In genomic region chr1:239963861-239964260, GRCh38 we compare ENCODE assay signal across 30 cellular contexts.
"Had no signal": no experiment of that assay in that cellular context is flagged by ENCODE, and none has a peak within 500 bp of the region (broad histone marks: within the 10 kb centered on the region; RNA-seq: fewer than 3 reads in every experiment).

No MANE protein-coding gene starts in this region.

- DNase-seq: activated CD4-positive, alpha-beta memory T cell treated with anti-CD3 and anti-CD28 coated beads for 36 hours; activated CD4-positive, alpha-beta T cell treated with anti-CD3 and anti-CD28 coated beads for 36 hours; activated CD4-positive, alpha-beta T cell treated with anti-CD3 and anti-CD28 coated beads, Interleukin-2, amount 10 ng/mL, durations not matched to agents 24 days and 14 days; activated CD4-positive, CD25-positive, alpha-beta regulatory T cell; activated CD4-positive, CD25-positive, alpha-beta regulatory T cell treated with anti-CD3 and anti-CD28 coated beads, Interleukin-2, amount 50 U/mL, for 72 hours; activated CD8-positive, alpha-beta memory T cell treated with anti-CD3 and anti-CD28 coated beads, Interleukin-2, amount 10 ng/mL, durations not matched to agents 7 days and 5 days; activated CD8-positive, alpha-beta memory T cell treated with anti-CD3 and anti-CD28 coated beads, Interleukin-2, amount 50 U/mL, for 4 hours; activated CD8-positive, alpha-beta T cell treated with anti-CD3 and anti-CD28 coated beads, Interleukin-2, amount 10 ng/mL, durations not matched to agents 7 days and 5 days; activated effector memory CD4-positive, alpha-beta T cell treated with anti-CD3 and anti-CD28 coated beads, Interleukin-2, amount 50 U/mL, for 16 hours; activated naive CD4-positive, alpha-beta T cell treated with anti-CD3 and anti-CD28 coated beads for 36 hours; activated naive CD8-positive, alpha-beta T cell treated with anti-CD3 and anti-CD28 coated beads for 36 hours; activated naive CD8-positive, alpha-beta T cell treated with anti-CD3 and anti-CD28 coated beads, Interleukin-2, amount 50 U/mL, for 24 hours; activated T-cell treated with anti-CD3 and anti-CD28 coated beads, Interleukin-2, amount 50 U/mL, for 1 hour; activated T-cell treated with anti-CD3 and anti-CD28 coated beads, Interleukin-2, amount 50 U/mL, for 48 hours; adrenal gland; amygdala; aorta; body of pancreas; caudate nucleus; effector CD8-positive, alpha-beta T cell; foreskin fibroblast; head of caudate nucleus; T-helper 1 cell; T-helper 17 cell; T1000 had no signal

- H3K4me1 Mint-ChIP-seq: activated CD4-positive, alpha-beta T cell treated with anti-CD3 and anti-CD28 coated beads for 36 hours; activated CD4-positive, alpha-beta T cell treated with anti-CD3 and anti-CD28 coated beads, Interleukin-2, amount 10 ng/mL, durations not matched to agents 24 days and 14 days; activated CD8-positive, alpha-beta memory T cell treated with anti-CD3 and anti-CD28 coated beads, Interleukin-2, amount 10 ng/mL, durations not matched to agents 7 days and 5 days; activated naive CD4-positive, alpha-beta T cell treated with anti-CD3 and anti-CD28 coated beads, Interleukin-2, amount 50 U/mL, for 24 hours; activated naive CD8-positive, alpha-beta T cell treated with anti-CD3 and anti-CD28 coated beads for 36 hours; activated naive CD8-positive, alpha-beta T cell treated with anti-CD3 and anti-CD28 coated beads, Interleukin-2, amount 50 U/mL, for 24 hours had no signal

- H3K4me1 ChIP-seq: adrenal gland, body of pancreas had no signal

- H3K9me3 Mint-ChIP-seq: activated CD4-positive, alpha-beta memory T cell treated with anti-CD3 and anti-CD28 coated beads for 36 hours; activated CD4-positive, alpha-beta T cell treated with anti-CD3 and anti-CD28 coated beads, Interleukin-2, amount 10 ng/mL, durations not matched to agents 24 days and 14 days; activated naive CD4-positive, alpha-beta T cell treated with anti-CD3 and anti-CD28 coated beads for 36 hours; activated naive CD4-positive, alpha-beta T cell treated with anti-CD3 and anti-CD28 coated beads, Interleukin-2, amount 50 U/mL, for 24 hours; activated naive CD8-positive, alpha-beta T cell treated with anti-CD3 and anti-CD28 coated beads for 36 hours; activated naive CD8-positive, alpha-beta T cell treated with anti-CD3 and anti-CD28 coated beads, Interleukin-2, amount 50 U/mL, for 24 hours; activated T-helper 1 cell treated with anti-CD3 and anti-CD28 coated beads, Interleukin-12 subunit alpha, Interleukin-12 subunit beta, Interleukin-2, Interleukin-4 antibody, amounts not matched to agents 30 ng/mL and 10 ng/mL and 1 ng/mL, durations not matched to agents 14 hours and 24 hours and 36 hours; activated T-helper 2 cell treated with anti-CD3 and anti-CD28 coated beads, Interferon-gamma antibody, Interleukin-2, Interleukin-4, amounts not matched to agents 10 μg/mL and 5 μg/mL and 100 μg/mL, durations not matched to agents 14 hours and 24 hours and 36 hours; T-helper 2 cell treated with Interferon-gamma antibody and Interleukin-4, amounts not matched to agents 5 μg/mL and 100 μg/mL, for 36 hours had no signal

- H3K27me3 ChIP-seq: adrenal gland, body of pancreas had no signal

- H3K9me3 ChIP-seq: adrenal gland, body of pancreas had no signal

- ATAC-seq: activated CD4-positive, alpha-beta T cell treated with anti-CD3 and anti-CD28 coated beads for 36 hours; activated CD8-positive, alpha-beta memory T cell treated with anti-CD3 and anti-CD28 coated beads, Interleukin-2, amount 10 ng/mL, durations not matched to agents 7 days and 5 days; activated CD8-positive, alpha-beta T cell treated with anti-CD3 and anti-CD28 coated beads, Interleukin-2, amount 10 ng/mL, durations not matched to agents 7 days and 5 days; activated naive CD8-positive, alpha-beta T cell treated with anti-CD3 and anti-CD28 coated beads, Interleukin-2, amount 50 U/mL, for 24 hours; body of pancreas; T-helper 17 cell had no signal

- H3K36me3 Mint-ChIP-seq: activated CD4-positive, alpha-beta memory T cell treated with anti-CD3 and anti-CD28 coated beads for 36 hours; activated CD8-positive, alpha-beta memory T cell treated with anti-CD3 and anti-CD28 coated beads, Interleukin-2, amount 10 ng/mL, durations not matched to agents 7 days and 5 days; activated naive CD4-positive, alpha-beta T cell treated with anti-CD3 and anti-CD28 coated beads, Interleukin-2, amount 50 U/mL, for 24 hours; activated naive CD8-positive, alpha-beta T cell treated with anti-CD3 and anti-CD28 coated beads for 36 hours had no signal

- H3K27ac ChIP-seq: adrenal gland, body of pancreas, epithelial cell of prostate had no signal

- H3K36me3 ChIP-seq: adrenal gland had no signal

- H3K4me3 Mint-ChIP-seq: activated CD4-positive, alpha-beta memory T cell treated with anti-CD3 and anti-CD28 coated beads for 36 hours; activated CD4-positive, alpha-beta T cell treated with anti-CD3 and anti-CD28 coated beads for 36 hours; activated CD4-positive, alpha-beta T cell treated with anti-CD3 and anti-CD28 coated beads, Interleukin-2, amount 10 ng/mL, durations not matched to agents 24 days and 14 days; activated CD8-positive, alpha-beta memory T cell treated with anti-CD3 and anti-CD28 coated beads, Interleukin-2, amount 10 ng/mL, durations not matched to agents 7 days and 5 days; activated CD8-positive, alpha-beta T cell treated with anti-CD3 and anti-CD28 coated beads, Interleukin-2, amount 10 ng/mL, durations not matched to agents 7 days and 5 days; activated naive CD4-positive, alpha-beta T cell treated with anti-CD3 and anti-CD28 coated beads for 36 hours; activated naive CD4-positive, alpha-beta T cell treated with anti-CD3 and anti-CD28 coated beads, Interleukin-2, amount 50 U/mL, for 24 hours; activated naive CD8-positive, alpha-beta T cell treated with anti-CD3 and anti-CD28 coated beads for 36 hours; activated naive CD8-positive, alpha-beta T cell treated with anti-CD3 and anti-CD28 coated beads, Interleukin-2, amount 50 U/mL, for 24 hours; activated T-helper 1 cell treated with anti-CD3 and anti-CD28 coated beads, Interleukin-12 subunit alpha, Interleukin-12 subunit beta, Interleukin-2, Interleukin-4 antibody, amounts not matched to agents 30 ng/mL and 10 ng/mL and 1 ng/mL, durations not matched to agents 14 hours and 24 hours and 36 hours; T-helper 17 cell; T-helper 2 cell treated with Interferon-gamma antibody and Interleukin-4, amounts not matched to agents 5 μg/mL and 100 μg/mL, for 36 hours had no signal

- H3K27ac Mint-ChIP-seq: activated CD4-positive, alpha-beta memory T cell treated with anti-CD3 and anti-CD28 coated beads for 36 hours; activated CD4-positive, alpha-beta T cell treated with anti-CD3 and anti-CD28 coated beads for 36 hours; activated CD4-positive, alpha-beta T cell treated with anti-CD3 and anti-CD28 coated beads, Interleukin-2, amount 10 ng/mL, durations not matched to agents 24 days and 14 days; activated CD8-positive, alpha-beta memory T cell treated with anti-CD3 and anti-CD28 coated beads, Interleukin-2, amount 10 ng/mL, durations not matched to agents 7 days and 5 days; activated CD8-positive, alpha-beta T cell treated with anti-CD3 and anti-CD28 coated beads, Interleukin-2, amount 10 ng/mL, durations not matched to agents 7 days and 5 days; activated naive CD4-positive, alpha-beta T cell treated with anti-CD3 and anti-CD28 coated beads for 36 hours; activated naive CD4-positive, alpha-beta T cell treated with anti-CD3 and anti-CD28 coated beads, Interleukin-2, amount 50 U/mL, for 24 hours; activated naive CD8-positive, alpha-beta T cell treated with anti-CD3 and anti-CD28 coated beads for 36 hours; activated naive CD8-positive, alpha-beta T cell treated with anti-CD3 and anti-CD28 coated beads, Interleukin-2, amount 50 U/mL, for 24 hours; activated T-helper 1 cell treated with anti-CD3 and anti-CD28 coated beads, Interleukin-12 subunit alpha, Interleukin-12 subunit beta, Interleukin-2, Interleukin-4 antibody, amounts not matched to agents 30 ng/mL and 10 ng/mL and 1 ng/mL, durations not matched to agents 14 hours and 24 hours and 36 hours; activated T-helper 2 cell treated with anti-CD3 and anti-CD28 coated beads, Interferon-gamma antibody, Interleukin-2, Interleukin-4, amounts not matched to agents 10 μg/mL and 5 μg/mL and 100 μg/mL, durations not matched to agents 14 hours and 24 hours and 36 hours; T-helper 17 cell; T-helper 2 cell treated with Interferon-gamma antibody and Interleukin-4, amounts not matched to agents 5 μg/mL and 100 μg/mL, for 36 hours had no signal

- H3K4me3 ChIP-seq: adrenal gland, body of pancreas had no signal
